In the genomic region with DNA sequence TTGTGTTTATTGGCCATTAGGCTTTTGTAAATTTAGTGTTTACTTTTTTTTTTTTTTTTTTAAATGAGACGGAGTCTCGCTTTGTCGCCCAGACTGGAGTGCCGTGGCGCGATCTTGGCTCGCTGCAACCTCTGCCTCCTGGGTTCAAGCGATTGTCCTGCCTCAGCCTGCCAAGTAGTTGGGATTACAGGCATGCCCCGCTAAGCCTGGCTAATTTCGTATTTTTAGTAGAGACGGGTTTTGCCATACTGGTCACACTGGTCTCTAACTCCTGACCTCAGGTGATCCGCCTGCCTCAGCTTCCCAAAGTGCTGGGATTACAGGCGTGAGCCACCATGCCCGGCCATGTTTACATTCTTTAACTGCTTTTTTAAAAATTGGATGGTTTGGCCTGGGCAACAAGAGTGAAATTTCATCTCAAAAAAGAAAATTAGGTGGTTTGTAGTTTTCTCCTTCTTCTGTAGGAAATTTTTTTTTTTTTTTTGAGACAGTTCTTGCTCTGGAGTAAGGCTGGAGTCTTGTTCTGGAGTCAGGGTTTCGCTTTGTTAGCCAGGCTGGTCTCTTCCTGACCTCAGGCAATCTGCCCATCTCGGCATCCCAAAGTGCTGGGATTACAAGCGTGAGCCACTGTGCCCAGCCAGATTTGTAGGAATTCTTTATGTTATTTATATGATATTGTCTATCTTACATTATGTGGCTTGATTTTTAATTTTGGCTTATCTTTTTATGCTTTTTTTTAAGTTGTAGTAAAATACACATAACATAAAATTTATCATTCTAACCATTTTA, we compare ENCODE assay signal across 1 cellular context.
TF ChIP-seq lines count a peak whose summit lies in the region.

No MANE protein-coding gene starts in this region.

TF ChIP-seq in GM23338, 12 proteins besides CTCF, POLR2A, EP300 and RAD21 (continued from another document):
- TF ChIP-seq REST (IDR thresholded peaks at IDR 0.05; ENCODE audit: unreplicated experiment) (no peak), ZNF331 (CRISPR knock-in tag; IDR thresholded peaks at IDR 0.05; ENCODE audit: low read depth) (no peak), ZNF462 (CRISPR knock-in tag; IDR thresholded peaks at IDR 0.05) (no peak), STAT1 (IDR thresholded peaks at IDR 0.05; ENCODE audit: unreplicated experiment) (no peak), EZH2 (IDR thresholded peaks at IDR 0.05; ENCODE audit: low read depth, unreplicated experiment) (no peak), EZH2phosphoT487 (IDR thresholded peaks at IDR 0.05; ENCODE audit: unreplicated experiment) (no peak), ZNF114 (CRISPR knock-in tag; IDR thresholded peaks at IDR 0.05) (no peak), JUNB (IDR thresholded peaks at IDR 0.05; ENCODE audit: unreplicated experiment) (no peak), CREB1 (CRISPR knock-in tag; IDR thresholded peaks at IDR 0.05; ENCODE audit: low read depth) (no peak), POLR2AphosphoS5 (IDR thresholded peaks at IDR 0.05; ENCODE audit: low read depth) (no peak)
- TF ChIP-seq, protein P1, sequence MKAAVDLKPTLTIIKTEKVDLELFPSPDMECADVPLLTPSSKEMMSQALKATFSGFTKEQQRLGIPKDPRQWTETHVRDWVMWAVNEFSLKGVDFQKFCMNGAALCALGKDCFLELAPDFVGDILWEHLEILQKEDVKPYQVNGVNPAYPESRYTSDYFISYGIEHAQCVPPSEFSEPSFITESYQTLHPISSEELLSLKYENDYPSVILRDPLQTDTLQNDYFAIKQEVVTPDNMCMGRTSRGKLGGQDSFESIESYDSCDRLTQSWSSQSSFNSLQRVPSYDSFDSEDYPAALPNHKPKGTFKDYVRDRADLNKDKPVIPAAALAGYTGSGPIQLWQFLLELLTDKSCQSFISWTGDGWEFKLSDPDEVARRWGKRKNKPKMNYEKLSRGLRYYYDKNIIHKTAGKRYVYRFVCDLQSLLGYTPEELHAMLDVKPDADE (IDR thresholded peaks at IDR 0.05): no peak
